Comparison of ENCODE assay signal across 1 cellular context in the genomic region with DNA sequence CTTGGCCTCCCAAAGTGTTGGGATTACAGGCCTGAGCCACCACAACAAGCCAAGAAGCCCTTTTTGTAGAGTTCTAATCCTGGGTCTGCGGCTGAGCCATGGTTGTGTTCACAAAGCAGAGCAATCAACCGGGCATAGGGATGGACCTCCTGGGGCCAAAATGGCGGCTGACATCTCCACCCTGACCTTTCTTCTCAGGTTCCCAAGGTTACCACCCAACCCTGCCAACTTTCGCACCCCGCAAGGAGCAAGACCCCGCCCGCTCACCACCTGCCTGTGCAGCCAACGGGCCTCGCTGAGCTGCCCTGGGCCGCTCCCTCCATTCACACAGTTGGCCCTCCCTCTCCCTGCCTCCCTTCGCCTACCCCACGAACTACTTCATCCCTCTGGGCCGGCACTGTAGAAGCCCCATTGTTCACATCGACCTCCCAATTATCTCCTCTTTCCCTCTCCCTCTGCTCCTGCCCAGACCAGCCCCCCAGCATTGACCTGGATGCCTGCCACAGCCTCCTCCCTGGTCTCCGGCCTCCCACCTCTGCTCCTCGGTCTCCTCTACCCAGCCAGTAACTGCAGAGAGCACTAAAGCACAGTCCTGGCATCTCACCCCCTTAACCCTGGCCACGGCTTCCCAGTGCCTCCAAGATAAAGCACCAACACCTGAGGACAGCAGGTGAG.
TF ChIP-seq lines count a peak whose summit lies in the region.

No MANE protein-coding gene starts in this region.

TF ChIP-seq in K562, 482 proteins besides CTCF, POLR2A, EP300 and RAD21 (continued from another document and continues in another):
- TF ChIP-seq, protein P1, sequence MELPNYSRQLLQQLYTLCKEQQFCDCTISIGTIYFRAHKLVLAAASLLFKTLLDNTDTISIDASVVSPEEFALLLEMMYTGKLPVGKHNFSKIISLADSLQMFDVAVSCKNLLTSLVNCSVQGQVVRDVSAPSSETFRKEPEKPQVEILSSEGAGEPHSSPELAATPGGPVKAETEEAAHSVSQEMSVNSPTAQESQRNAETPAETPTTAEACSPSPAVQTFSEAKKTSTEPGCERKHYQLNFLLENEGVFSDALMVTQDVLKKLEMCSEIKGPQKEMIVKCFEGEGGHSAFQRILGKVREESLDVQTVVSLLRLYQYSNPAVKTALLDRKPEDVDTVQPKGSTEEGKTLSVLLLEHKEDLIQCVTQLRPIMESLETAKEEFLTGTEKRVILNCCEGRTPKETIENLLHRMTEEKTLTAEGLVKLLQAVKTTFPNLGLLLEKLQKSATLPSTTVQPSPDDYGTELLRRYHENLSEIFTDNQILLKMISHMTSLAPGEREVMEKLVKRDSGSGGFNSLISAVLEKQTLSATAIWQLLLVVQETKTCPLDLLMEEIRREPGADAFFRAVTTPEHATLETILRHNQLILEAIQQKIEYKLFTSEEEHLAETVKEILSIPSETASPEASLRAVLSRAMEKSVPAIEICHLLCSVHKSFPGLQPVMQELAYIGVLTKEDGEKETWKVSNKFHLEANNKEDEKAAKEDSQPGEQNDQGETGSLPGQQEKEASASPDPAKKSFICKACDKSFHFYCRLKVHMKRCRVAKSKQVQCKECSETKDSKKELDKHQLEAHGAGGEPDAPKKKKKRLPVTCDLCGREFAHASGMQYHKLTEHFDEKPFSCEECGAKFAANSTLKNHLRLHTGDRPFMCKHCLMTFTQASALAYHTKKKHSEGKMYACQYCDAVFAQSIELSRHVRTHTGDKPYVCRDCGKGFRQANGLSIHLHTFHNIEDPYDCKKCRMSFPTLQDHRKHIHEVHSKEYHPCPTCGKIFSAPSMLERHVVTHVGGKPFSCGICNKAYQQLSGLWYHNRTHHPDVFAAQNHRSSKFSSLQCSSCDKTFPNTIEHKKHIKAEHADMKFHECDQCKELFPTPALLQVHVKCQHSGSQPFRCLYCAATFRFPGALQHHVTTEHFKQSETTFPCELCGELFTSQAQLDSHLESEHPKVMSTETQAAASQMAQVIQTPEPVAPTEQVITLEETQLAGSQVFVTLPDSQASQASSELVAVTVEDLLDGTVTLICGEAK (IDR thresholded peaks at IDR 0.05) = 0 out of 2 replicates have a peak, but pooled peaks have one; percentile 45
- TF ChIP-seq, protein P1 (CRISPR knock-in tag; IDR thresholded peaks at IDR 0.05) = no peak
- TF ChIP-seq PTRF (tag; IDR thresholded peaks at IDR 0.05) (0 out of 2 replicates have a peak, but pooled peaks have one; percentile 54), EHMT2 (IDR thresholded peaks at IDR 0.05) (0 out of 2 replicates have a peak, but pooled peaks have one; percentile 63), ZNF785 (CRISPR knock-in tag; IDR thresholded peaks at IDR 0.05) (no peak), NCOA4 (IDR thresholded peaks at IDR 0.05; ENCODE audit: partially characterized antibody) (no peak), PRMT5 (CRISPR knock-in tag; IDR thresholded peaks at IDR 0.05) (no peak), CBX5 (IDR thresholded peaks at IDR 0.05; ENCODE audit: borderline replicate concordance, low read depth) (no peak), ILK (tag; IDR thresholded peaks at IDR 0.05; ENCODE audit: borderline replicate concordance, low read depth) (no peak), JUN (IDR thresholded peaks at IDR 0.05; ENCODE audit: borderline replicate concordance, low read depth, low read length) (no peak), JUN (CRISPR knock-in tag; IDR thresholded peaks at IDR 0.05; ENCODE audit: borderline replicate concordance) (no peak), TGIF2 (CRISPR knock-in tag; IDR thresholded peaks at IDR 0.05) (no peak), SETDB1 (IDR thresholded peaks at IDR 0.05; ENCODE audit: low read length) (no peak), ARID1B (IDR thresholded peaks at IDR 0.05) (no peak; the same call in 1 of the 2 replicates), RFX1 (IDR thresholded peaks at IDR 0.05) (peak; percentile 57; the same call in 1 of the 2 replicates), TCF7L2 (IDR thresholded peaks at IDR 0.05; ENCODE audit: low read depth, low read length) (no peak), ATF7 (IDR thresholded peaks at IDR 0.05) (no peak; the same call in none of the 2 replicates), KDM4B (IDR thresholded peaks at IDR 0.05; ENCODE audit: borderline replicate concordance in 2 of 2, low read depth in 1 of 2) (no peak), SUPT5H (IDR thresholded peaks at IDR 0.05) (peak; percentile 70), ZNF41 (CRISPR knock-in tag; conservative IDR thresholded peaks at IDR 0.05) (peak; percentile 59), MEIS2 (IDR thresholded peaks at IDR 0.05; ENCODE audit: partially characterized antibody) (no peak), ZC3H11A (IDR thresholded peaks at IDR 0.05; ENCODE audit: low read depth, low read length) (no peak), RHOXF2B (CRISPR knock-in tag; conservative IDR thresholded peaks at IDR 0.05) (0 out of 2 replicates have a peak, but pooled peaks have one; percentile 35), JUNB (CRISPR knock-in tag; conservative IDR thresholded peaks at IDR 0.05) (no peak), E2F3 (CRISPR knock-in tag; IDR thresholded peaks at IDR 0.05) (peak; percentile 88), IFI16 (CRISPR knock-in tag; IDR thresholded peaks at IDR 0.05) (0 out of 2 replicates have a peak, but pooled peaks have one; percentile 57), KDM5B (IDR thresholded peaks at IDR 0.05; ENCODE audit: insufficient replicate concordance, low read depth, low read length) (peak; percentile 60)
- TF ChIP-seq, protein P2, sequence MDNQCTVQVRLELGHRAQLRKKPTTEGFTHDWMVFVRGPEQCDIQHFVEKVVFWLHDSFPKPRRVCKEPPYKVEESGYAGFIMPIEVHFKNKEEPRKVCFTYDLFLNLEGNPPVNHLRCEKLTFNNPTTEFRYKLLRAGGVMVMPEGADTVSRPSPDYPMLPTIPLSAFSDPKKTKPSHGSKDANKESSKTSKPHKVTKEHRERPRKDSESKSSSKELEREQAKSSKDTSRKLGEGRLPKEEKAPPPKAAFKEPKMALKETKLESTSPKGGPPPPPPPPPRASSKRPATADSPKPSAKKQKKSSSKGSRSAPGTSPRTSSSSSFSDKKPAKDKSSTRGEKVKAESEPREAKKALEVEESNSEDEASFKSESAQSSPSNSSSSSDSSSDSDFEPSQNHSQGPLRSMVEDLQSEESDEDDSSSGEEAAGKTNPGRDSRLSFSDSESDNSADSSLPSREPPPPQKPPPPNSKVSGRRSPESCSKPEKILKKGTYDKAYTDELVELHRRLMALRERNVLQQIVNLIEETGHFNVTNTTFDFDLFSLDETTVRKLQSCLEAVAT (IDR thresholded peaks at IDR 0.05) = peak; percentile 18 to 62; a peak in 1 of 4 replicates
- TF ChIP-seq, protein P3, sequence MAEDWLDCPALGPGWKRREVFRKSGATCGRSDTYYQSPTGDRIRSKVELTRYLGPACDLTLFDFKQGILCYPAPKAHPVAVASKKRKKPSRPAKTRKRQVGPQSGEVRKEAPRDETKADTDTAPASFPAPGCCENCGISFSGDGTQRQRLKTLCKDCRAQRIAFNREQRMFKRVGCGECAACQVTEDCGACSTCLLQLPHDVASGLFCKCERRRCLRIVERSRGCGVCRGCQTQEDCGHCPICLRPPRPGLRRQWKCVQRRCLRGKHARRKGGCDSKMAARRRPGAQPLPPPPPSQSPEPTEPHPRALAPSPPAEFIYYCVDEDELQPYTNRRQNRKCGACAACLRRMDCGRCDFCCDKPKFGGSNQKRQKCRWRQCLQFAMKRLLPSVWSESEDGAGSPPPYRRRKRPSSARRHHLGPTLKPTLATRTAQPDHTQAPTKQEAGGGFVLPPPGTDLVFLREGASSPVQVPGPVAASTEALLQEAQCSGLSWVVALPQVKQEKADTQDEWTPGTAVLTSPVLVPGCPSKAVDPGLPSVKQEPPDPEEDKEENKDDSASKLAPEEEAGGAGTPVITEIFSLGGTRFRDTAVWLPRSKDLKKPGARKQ (CRISPR knock-in tag; IDR thresholded peaks at IDR 0.05) = no peak
- TF ChIP-seq, protein P4, sequence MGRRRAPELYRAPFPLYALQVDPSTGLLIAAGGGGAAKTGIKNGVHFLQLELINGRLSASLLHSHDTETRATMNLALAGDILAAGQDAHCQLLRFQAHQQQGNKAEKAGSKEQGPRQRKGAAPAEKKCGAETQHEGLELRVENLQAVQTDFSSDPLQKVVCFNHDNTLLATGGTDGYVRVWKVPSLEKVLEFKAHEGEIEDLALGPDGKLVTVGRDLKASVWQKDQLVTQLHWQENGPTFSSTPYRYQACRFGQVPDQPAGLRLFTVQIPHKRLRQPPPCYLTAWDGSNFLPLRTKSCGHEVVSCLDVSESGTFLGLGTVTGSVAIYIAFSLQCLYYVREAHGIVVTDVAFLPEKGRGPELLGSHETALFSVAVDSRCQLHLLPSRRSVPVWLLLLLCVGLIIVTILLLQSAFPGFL (CRISPR knock-in tag; IDR thresholded peaks at IDR 0.05) = no peak
- TF ChIP-seq, protein P5, sequence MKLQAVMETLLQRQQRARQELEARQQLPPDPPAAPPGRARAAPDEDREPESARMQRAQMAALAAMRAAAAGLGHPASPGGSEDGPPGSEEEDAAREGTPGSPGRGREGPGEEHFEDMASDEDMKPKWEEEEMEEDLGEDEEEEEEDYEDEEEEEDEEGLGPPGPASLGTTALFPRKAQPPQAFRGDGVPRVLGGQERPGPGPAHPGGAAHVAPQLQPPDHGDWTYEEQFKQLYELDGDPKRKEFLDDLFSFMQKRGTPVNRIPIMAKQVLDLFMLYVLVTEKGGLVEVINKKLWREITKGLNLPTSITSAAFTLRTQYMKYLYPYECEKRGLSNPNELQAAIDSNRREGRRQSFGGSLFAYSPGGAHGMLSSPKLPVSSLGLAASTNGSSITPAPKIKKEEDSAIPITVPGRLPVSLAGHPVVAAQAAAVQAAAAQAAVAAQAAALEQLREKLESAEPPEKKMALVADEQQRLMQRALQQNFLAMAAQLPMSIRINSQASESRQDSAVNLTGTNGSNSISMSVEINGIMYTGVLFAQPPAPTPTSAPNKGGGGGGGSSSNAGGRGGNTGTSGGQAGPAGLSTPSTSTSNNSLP (IDR thresholded peaks at IDR 0.05; ENCODE audit: borderline replicate concordance, low read depth, low read length) = no peak
- TF ChIP-seq, protein P6, sequence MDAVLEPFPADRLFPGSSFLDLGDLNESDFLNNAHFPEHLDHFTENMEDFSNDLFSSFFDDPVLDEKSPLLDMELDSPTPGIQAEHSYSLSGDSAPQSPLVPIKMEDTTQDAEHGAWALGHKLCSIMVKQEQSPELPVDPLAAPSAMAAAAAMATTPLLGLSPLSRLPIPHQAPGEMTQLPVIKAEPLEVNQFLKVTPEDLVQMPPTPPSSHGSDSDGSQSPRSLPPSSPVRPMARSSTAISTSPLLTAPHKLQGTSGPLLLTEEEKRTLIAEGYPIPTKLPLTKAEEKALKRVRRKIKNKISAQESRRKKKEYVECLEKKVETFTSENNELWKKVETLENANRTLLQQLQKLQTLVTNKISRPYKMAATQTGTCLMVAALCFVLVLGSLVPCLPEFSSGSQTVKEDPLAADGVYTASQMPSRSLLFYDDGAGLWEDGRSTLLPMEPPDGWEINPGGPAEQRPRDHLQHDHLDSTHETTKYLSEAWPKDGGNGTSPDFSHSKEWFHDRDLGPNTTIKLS (IDR thresholded peaks at IDR 0.05; ENCODE audit: borderline replicate concordance, low read depth) = 0 out of 2 replicates have a peak, but pooled peaks have one; percentile 20
- TF ChIP-seq, protein P7, sequence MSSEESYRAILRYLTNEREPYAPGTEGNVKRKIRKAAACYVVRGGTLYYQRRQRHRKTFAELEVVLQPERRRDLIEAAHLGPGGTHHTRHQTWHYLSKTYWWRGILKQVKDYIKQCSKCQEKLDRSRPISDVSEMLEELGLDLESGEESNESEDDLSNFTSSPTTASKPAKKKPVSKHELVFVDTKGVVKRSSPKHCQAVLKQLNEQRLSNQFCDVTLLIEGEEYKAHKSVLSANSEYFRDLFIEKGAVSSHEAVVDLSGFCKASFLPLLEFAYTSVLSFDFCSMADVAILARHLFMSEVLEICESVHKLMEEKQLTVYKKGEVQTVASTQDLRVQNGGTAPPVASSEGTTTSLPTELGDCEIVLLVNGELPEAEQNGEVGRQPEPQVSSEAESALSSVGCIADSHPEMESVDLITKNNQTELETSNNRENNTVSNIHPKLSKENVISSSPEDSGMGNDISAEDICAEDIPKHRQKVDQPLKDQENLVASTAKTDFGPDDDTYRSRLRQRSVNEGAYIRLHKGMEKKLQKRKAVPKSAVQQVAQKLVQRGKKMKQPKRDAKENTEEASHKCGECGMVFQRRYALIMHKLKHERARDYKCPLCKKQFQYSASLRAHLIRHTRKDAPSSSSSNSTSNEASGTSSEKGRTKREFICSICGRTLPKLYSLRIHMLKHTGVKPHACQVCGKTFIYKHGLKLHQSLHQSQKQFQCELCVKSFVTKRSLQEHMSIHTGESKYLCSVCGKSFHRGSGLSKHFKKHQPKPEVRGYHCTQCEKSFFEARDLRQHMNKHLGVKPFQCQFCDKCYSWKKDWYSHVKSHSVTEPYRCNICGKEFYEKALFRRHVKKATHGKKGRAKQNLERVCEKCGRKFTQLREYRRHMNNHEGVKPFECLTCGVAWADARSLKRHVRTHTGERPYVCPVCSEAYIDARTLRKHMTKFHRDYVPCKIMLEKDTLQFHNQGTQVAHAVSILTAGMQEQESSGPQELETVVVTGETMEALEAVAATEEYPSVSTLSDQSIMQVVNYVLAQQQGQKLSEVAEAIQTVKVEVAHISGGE (CRISPR knock-in tag; IDR thresholded peaks at IDR 0.05) = no peak
- TF ChIP-seq, protein P8, sequence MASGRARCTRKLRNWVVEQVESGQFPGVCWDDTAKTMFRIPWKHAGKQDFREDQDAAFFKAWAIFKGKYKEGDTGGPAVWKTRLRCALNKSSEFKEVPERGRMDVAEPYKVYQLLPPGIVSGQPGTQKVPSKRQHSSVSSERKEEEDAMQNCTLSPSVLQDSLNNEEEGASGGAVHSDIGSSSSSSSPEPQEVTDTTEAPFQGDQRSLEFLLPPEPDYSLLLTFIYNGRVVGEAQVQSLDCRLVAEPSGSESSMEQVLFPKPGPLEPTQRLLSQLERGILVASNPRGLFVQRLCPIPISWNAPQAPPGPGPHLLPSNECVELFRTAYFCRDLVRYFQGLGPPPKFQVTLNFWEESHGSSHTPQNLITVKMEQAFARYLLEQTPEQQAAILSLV (tag; IDR thresholded peaks at IDR 0.05) = peak; percentile 4; the same call in 1 of the 2 replicates
